ENCODE assay signal across 24 cellular contexts in the genomic region with DNA sequence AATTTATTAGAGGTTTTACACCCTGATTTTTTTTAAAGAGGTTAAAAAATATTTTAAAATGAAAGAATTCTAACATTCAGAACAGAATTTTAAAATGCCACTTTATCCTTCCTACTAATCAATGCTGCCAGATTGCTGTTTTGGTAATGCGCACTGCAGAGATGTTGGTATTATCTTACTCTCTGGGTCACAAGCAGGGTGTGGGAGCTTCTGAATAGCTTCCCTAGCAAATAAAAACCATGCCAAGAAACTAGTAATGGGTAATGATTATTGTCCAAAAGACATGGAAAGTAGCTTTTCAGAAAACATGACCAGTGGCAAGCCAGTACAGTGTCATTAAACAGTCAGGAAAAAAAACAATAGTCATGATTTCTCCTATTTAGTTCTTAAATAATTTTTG.
"Had no signal": no experiment of that assay in that cellular context is flagged by ENCODE, and none has a peak within 500 bp of the region (broad histone marks: within the 10 kb centered on the region; RNA-seq: fewer than 3 reads in every experiment).

No MANE protein-coding gene starts in this region.

- H3K9me3 ChIP-seq: body of pancreas, lower lobe of right lung, mucosa of descending colon, upper lobe of left lung had no signal

- ATAC-seq: activated CD8-positive, alpha-beta memory T cell treated with anti-CD3 and anti-CD28 coated beads, Interleukin-2, amount 10 ng/mL, durations not matched to agents 7 days and 5 days; activated CD8-positive, alpha-beta T cell treated with anti-CD3 and anti-CD28 coated beads for 36 hours; activated naive CD8-positive, alpha-beta T cell treated with anti-CD3 and anti-CD28 coated beads, Interleukin-2, amount 50 U/mL, for 24 hours; body of pancreas; foreskin keratinocyte; lower lobe of right lung; mucosa of descending colon; right cardiac atrium; stimulated activated naive CD8-positive, alpha-beta T cell treated with anti-CD3 and anti-CD28 coated beads, Interleukin-15, Interleukin-2, amounts not matched to agents 100 U/mL and 50 U/mL, for 24 hours had no signal

- H3K79me2 ChIP-seq: parathyroid adenoma had no signal

- H3K36me3 ChIP-seq: cardiac muscle cell, lower lobe of right lung, upper lobe of left lung, WERI-Rb-1 had no signal

- H3K4me1 ChIP-seq: body of pancreas, foreskin keratinocyte, lower lobe of right lung, parathyroid adenoma, upper lobe of left lung had no signal

- H3K9ac ChIP-seq: parathyroid adenoma had no signal

- H3K27me3 ChIP-seq: body of pancreas, cardiac muscle cell, foreskin keratinocyte, upper lobe of left lung had no signal

- H3K27ac ChIP-seq: body of pancreas, cardiac muscle cell, foreskin keratinocyte, lower lobe of right lung, parathyroid adenoma, upper lobe of left lung, WERI-Rb-1 had no signal

- DNase-seq: activated CD4-positive, alpha-beta T cell treated with anti-CD3 and anti-CD28 coated beads, Interleukin-2, amount 10 ng/mL, durations not matched to agents 7 days and 5 days; activated CD4-positive, CD25-positive, alpha-beta regulatory T cell treated with anti-CD3 and anti-CD28 coated beads, Interleukin-2, amount 50 U/mL, for 72 hours; activated CD8-positive, alpha-beta memory T cell treated with anti-CD3 and anti-CD28 coated beads, Interleukin-2, amount 10 ng/mL, durations not matched to agents 7 days and 5 days; activated CD8-positive, alpha-beta T cell treated with anti-CD3 and anti-CD28 coated beads for 36 hours; activated gamma-delta T cell; activated naive CD4-positive, alpha-beta T cell treated with anti-CD3 and anti-CD28 coated beads, Interleukin-2, amount 50 U/mL, for 16 hours; activated naive CD8-positive, alpha-beta T cell treated with anti-CD3 and anti-CD28 coated beads, Interleukin-2, amount 50 U/mL, for 24 hours; body of pancreas; effector CD4-positive, alpha-beta T cell; erythroblast; foreskin keratinocyte; kidney; lower lobe of right lung; mesendoderm; nephron progenitor cell; right cardiac atrium; stimulated activated CD4-positive, alpha-beta T cell treated with anti-CD3 and anti-CD28 coated beads, Interleukin-12 subunit alpha, Interleukin-12 subunit beta, amount 100 ng/mL, for 4 hours; stimulated activated CD4-positive, alpha-beta T cell treated with anti-CD3 and anti-CD28 coated beads, Interleukin-4, amount 100 ng/mL, for 4 hours; stimulated activated naive CD8-positive, alpha-beta T cell treated with anti-CD3 and anti-CD28 coated beads, Interleukin-15, Interleukin-2, amounts not matched to agents 100 U/mL and 50 U/mL, for 24 hours; upper lobe of left lung; WERI-Rb-1 had no signal

- H3K4me3 ChIP-seq: body of pancreas, cardiac muscle cell, lower lobe of right lung, mucosa of descending colon, upper lobe of left lung had no signal

- H2AFZ ChIP-seq: parathyroid adenoma had no signal
